ENCODE assay signal across 13 cellular contexts in the genomic region with DNA sequence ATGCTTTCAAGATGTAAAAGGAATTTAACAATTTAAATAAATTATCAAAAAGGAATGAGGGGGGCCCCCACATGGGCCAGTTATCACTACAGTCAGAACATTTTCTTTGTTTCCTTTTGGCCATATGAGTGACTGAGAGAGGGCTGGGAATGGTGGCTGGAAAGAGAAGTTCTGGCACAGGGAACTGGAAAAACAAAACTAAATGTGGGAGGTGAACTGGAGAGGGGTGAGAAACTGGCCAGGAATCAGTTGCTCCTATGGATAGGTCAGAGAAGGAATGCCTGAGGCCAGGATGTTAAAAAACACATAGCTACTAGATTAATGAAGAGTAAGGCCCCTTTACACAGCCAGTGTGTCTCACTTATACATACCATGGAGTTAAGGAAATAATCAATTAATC.
DNase-seq lines count a peak whose midpoint lies in the region; ATAC-seq and TF ChIP-seq lines count a peak whose summit lies in the region.
"Had no signal": no experiment of that assay in that cellular context is flagged by ENCODE, and none has a peak within 500 bp of the region (broad histone marks: within the 10 kb centered on the region; RNA-seq: fewer than 3 reads in every experiment).

No MANE protein-coding gene starts in this region.

- no peak for DNase-seq in stimulated activated naive CD8-positive, alpha-beta T cell treated with anti-CD3 and anti-CD28 coated beads, Interleukin-15, Interleukin-2, amounts not matched to agents 100 U/mL and 50 U/mL, for 24 hours
- DNase-seq in epithelial cell of prostate (ENCODE audit: low read depth, low spot score), result no peak
- no peak for DNase-seq in natural killer cell
- DNase-seq in G401 (ENCODE audit: low spot score), result no peak
- DNase-seq in SJCRH30, result no peak
- DNase-seq: activated naive CD8-positive, alpha-beta T cell treated with anti-CD3 and anti-CD28 coated beads, Interleukin-2, amount 10 ng/mL, durations not matched to agents 7 days and 5 days; NCI-H2081; stimulated activated CD4-positive, alpha-beta T cell treated with anti-CD3 and anti-CD28 coated beads, Interleukin-4, amount 100 ng/mL, for 4 hours had no signal

- H3K9me3 Mint-ChIP-seq in stimulated activated naive CD8-positive, alpha-beta T cell treated with anti-CD3 and anti-CD28 coated beads, Interleukin-15, Interleukin-2, amounts not matched to agents 100 ng/mL and 50 ng/mL, for 24 hours, result no peaks in the 10 kb centered on the region
- H3K9me3 Mint-ChIP-seq in natural killer cell, result no peaks in the 10 kb centered on the region
- H3K9me3 Mint-ChIP-seq: activated naive CD8-positive, alpha-beta T cell treated with anti-CD3 and anti-CD28 coated beads, Interleukin-2, amount 10 ng/mL, durations not matched to agents 7 days and 5 days had no signal

- peaks cover 4% of the 10 kb centered on the region for H3K36me3 Mint-ChIP-seq in stimulated activated naive CD8-positive, alpha-beta T cell treated with anti-CD3 and anti-CD28 coated beads, Interleukin-15, Interleukin-2, amounts not matched to agents 100 ng/mL and 50 ng/mL, for 24 hours (ENCODE audit: low read depth)
- no peaks in the 10 kb centered on the region for H3K36me3 Mint-ChIP-seq in natural killer cell

- H3K27me3 Mint-ChIP-seq in stimulated activated naive CD8-positive, alpha-beta T cell treated with anti-CD3 and anti-CD28 coated beads, Interleukin-15, Interleukin-2, amounts not matched to agents 100 ng/mL and 50 ng/mL, for 24 hours, result no peaks in the 10 kb centered on the region
- no peaks in the 10 kb centered on the region for H3K27me3 Mint-ChIP-seq in natural killer cell (ENCODE audit: low read depth in 2 of 2)
- H3K27me3 Mint-ChIP-seq: activated naive CD8-positive, alpha-beta T cell treated with anti-CD3 and anti-CD28 coated beads, Interleukin-2, amount 10 ng/mL, durations not matched to agents 7 days and 5 days had no signal

- H3K27me3 ChIP-seq in SJCRH30, result no peaks in the 10 kb centered on the region
- H3K27me3 ChIP-seq: tibial nerve had no signal

- peaks cover 94% of the 10 kb centered on the region for H3K4me1 Mint-ChIP-seq in stimulated activated naive CD8-positive, alpha-beta T cell treated with anti-CD3 and anti-CD28 coated beads, Interleukin-15, Interleukin-2, amounts not matched to agents 100 ng/mL and 50 ng/mL, for 24 hours (ENCODE audit: low read depth)
- peaks cover 89 to 96% of the 10 kb centered on the region in 2 donors for H3K4me1 Mint-ChIP-seq in natural killer cell

- H3K27ac ChIP-seq in epithelial cell of prostate (peak overlapping the region; percentile 95), SJCRH30 (no peak overlapping the region)

- intact Hi-C loops in natural killer cell (cut with micrococcal nuclease), result loop anchor here (2.0 to 5.0 kb wide), 2 partner anchors 16 to 35 kb away; no protein-coding TSS in a partner anchor

- H3K4me3 ChIP-seq in SJCRH30, result no peak overlapping the region
- H3K4me3 ChIP-seq: tibial nerve had no signal

- in situ Hi-C loops in G401 (cut with HindIII; ENCODE audit: low sequenced_read_pairs), result no loop called here

- H3K4me1 ChIP-seq in SJCRH30, result peaks cover 44% of the 10 kb centered on the region

- no peaks in the 10 kb centered on the region for H3K9me3 ChIP-seq in SJCRH30 (replicated peaks)
- H3K9me3 ChIP-seq: tibial nerve had no signal

- ATAC-seq in stimulated activated naive CD8-positive, alpha-beta T cell treated with anti-CD3 and anti-CD28 coated beads, Interleukin-15, Interleukin-2, amounts not matched to agents 100 U/mL and 50 U/mL, for 24 hours, result no peak
- ATAC-seq in natural killer cell (no peak), GM19328 (IDR thresholded peaks at IDR 0.05; ENCODE audit: unreplicated experiment) (no peak), HG03469 (IDR thresholded peaks at IDR 0.05; ENCODE audit: unreplicated experiment) (no peak)
- ATAC-seq: Panc1 had no signal

- no peaks in the 10 kb centered on the region; the same call in 1 of the 2 replicates for H3K36me3 ChIP-seq in SJCRH30
- H3K36me3 ChIP-seq: tibial nerve had no signal

- peak overlapping the region; percentile 13 for H3K27ac Mint-ChIP-seq in stimulated activated naive CD8-positive, alpha-beta T cell treated with anti-CD3 and anti-CD28 coated beads, Interleukin-15, Interleukin-2, amounts not matched to agents 100 ng/mL and 50 ng/mL, for 24 hours
- H3K27ac Mint-ChIP-seq in natural killer cell, result peak overlapping the region; percentile 72 to 86
- H3K27ac Mint-ChIP-seq: activated naive CD8-positive, alpha-beta T cell treated with anti-CD3 and anti-CD28 coated beads, Interleukin-2, amount 10 ng/mL, durations not matched to agents 7 days and 5 days had no signal

- H3K4me3 Mint-ChIP-seq in stimulated activated naive CD8-positive, alpha-beta T cell treated with anti-CD3 and anti-CD28 coated beads, Interleukin-15, Interleukin-2, amounts not matched to agents 100 ng/mL and 50 ng/mL, for 24 hours, result no peak overlapping the region
- peak overlapping the region; percentile 59 for H3K4me3 Mint-ChIP-seq in natural killer cell

- no peak for TF ChIP-seq CTCF in natural killer cell (IDR thresholded peaks at IDR 0.05)
